8 cellular contexts compared by ENCODE assay signal in genomic region chr6:32047855-32048766, GRCh38. TPM values are rescaled to one million over a fixed set of nuclear protein-coding genes. Genes with fewer than 3 reads are reported as not detected.
DNase-seq lines count a peak whose midpoint lies in the region; ATAC-seq, FAIRE-seq and TF ChIP-seq lines count a peak whose summit lies in the region.

No MANE protein-coding gene starts in this region.

- no peaks in the 10 kb centered on the region for H3K9me3 Mint-ChIP-seq in natural killer cell treated with Interleukin-12 subunit alpha and Interleukin-12 subunit beta and Interleukin-15 and Interleukin-18, amount 100 ng/mL, for 72 hours

- H3K9me3 ChIP-seq in A549 (no peaks in the 10 kb centered on the region), esophagus squamous epithelium (no peaks in the 10 kb centered on the region)

- DNase-seq in A549 (ENCODE audit: low read depth in 1 of 2, low spot score in 1 of 2) (peak; percentile 34 to 48), NOMO-1 treated with DMSO at 0.1 percent for 48 hours (lab: John Stamatoyannopoulos, UW; ENCODE audit: unreplicated experiment) (peak; percentile 13), activated T-cell treated with anti-CD3 and anti-CD28 coated beads for 4 hours (peak; percentile 55), esophagus squamous epithelium (lab: John Stamatoyannopoulos, UW) (no peak)
- peak; percentile 72 for DNase-seq in natural killer cell treated with Interleukin-12 subunit alpha and Interleukin-12 subunit beta and Interleukin-15 and Interleukin-18, amount 100 ng/mL, for 72 hours (ENCODE audit: low spot score)
- peak; percentile 55 for DNase-seq in stimulated activated naive CD4-positive, alpha-beta T cell treated with Interleukin-2 at 50 U/mL for 16 hours (lab: John Stamatoyannopoulos, UW)

- CTCF ChIA-PET in A549 (lab: Yijun Ruan, JAX) = interaction anchor here (0.7 to 2.3 kb wide), 14 partner anchors 11 to 184 kb away, joined by 3 to 12 read pairs (median 3); no protein-coding TSS in a partner anchor

- H3K27me3 Mint-ChIP-seq in natural killer cell treated with Interleukin-12 subunit alpha and Interleukin-12 subunit beta and Interleukin-15 and Interleukin-18, amount 100 ng/mL, for 72 hours = peaks cover 0 to 4% of the 10 kb centered on the region in 2 donors

- TF ChIP-seq CTCF in A549 (IDR thresholded peaks at IDR 0.05) = peak; percentile 54
- peak; percentile 87 for TF ChIP-seq CTCF in GM12875 (IDR thresholded peaks at IDR 0.05; ENCODE audit: borderline replicate concordance, insufficient read depth, low read depth, low read length)
- peak; percentile 67 to 87 (median 76) for TF ChIP-seq CTCF in esophagus squamous epithelium (IDR thresholded peaks at IDR 0.05)

- TF ChIP-seq POLR2A in A549 (IDR thresholded peaks at IDR 0.05; ENCODE audit: low read length) (no peak), esophagus squamous epithelium (IDR thresholded peaks at IDR 0.05) (no peak)

- 52% methylated on average over 34 of the region's 42 CpGs for WGBS in A549 (ENCODE audit: missing lambda C conversion rate)
- WGBS in esophagus squamous epithelium, 2 donors = 44 to 53% methylated on average over 7 to 10 of the region's 42 CpGs

- TF ChIP-seq RAD21 in A549 (conservative IDR thresholded peaks at IDR 0.05 in 1 of 2, IDR thresholded peaks at IDR 0.05 in 1 of 2) = peak; percentile 23 to 47; a peak in 2 of 5 replicates

- no peak for FAIRE-seq in A549 (lab: Jason Lieb, UNC)

- POLR2A ChIA-PET in A549 (lab: Yijun Ruan, JAX) = interaction anchor here (0.6 kb wide), 1 partner anchor 131 kb away, joined by 3 read pairs; no protein-coding TSS in a partner anchor

- no peak overlapping the region for H3K27ac Mint-ChIP-seq in natural killer cell treated with Interleukin-12 subunit alpha and Interleukin-12 subunit beta and Interleukin-15 and Interleukin-18, amount 100 ng/mL, for 72 hours

- H3K4me3 Mint-ChIP-seq in natural killer cell treated with Interleukin-12 subunit alpha and Interleukin-12 subunit beta and Interleukin-15 and Interleukin-18, amount 100 ng/mL, for 72 hours = peak overlapping the region; percentile 23

- no peak for TF ChIP-seq EP300 in A549 (IDR thresholded peaks at IDR 0.05)

- peaks cover 20% of the 10 kb centered on the region for H3K4me1 ChIP-seq in A549
- H3K4me1 ChIP-seq in esophagus squamous epithelium = peaks cover 5 to 33% (median 29%) of the 10 kb centered on the region in 3 donors

- H3K4me3 ChIP-seq in A549 (no peak overlapping the region), GM12875 (ENCODE audit: low read depth, low read length) (no peak overlapping the region), esophagus squamous epithelium (no peak overlapping the region)

- peaks cover 0 to 5% (median 0%) of the 10 kb centered on the region in 3 donors for H3K36me3 ChIP-seq in esophagus squamous epithelium

- peak; percentile 79 to 94 for ATAC-seq in A549
- ATAC-seq in natural killer cell treated with Interleukin-12 subunit alpha and Interleukin-12 subunit beta and Interleukin-15 and Interleukin-18, amount 100 ng/mL, for 72 hours = peak; percentile 66 to 78
- ATAC-seq in GM21619 (IDR thresholded peaks at IDR 0.05; ENCODE audit: unreplicated experiment) = no peak

- H3K4me2 ChIP-seq in A549 = 0 out of 3 replicates have a peak overlapping the region, but pooled peaks have one; percentile 43

- no peaks in the 10 kb centered on the region for H3K27me3 ChIP-seq in esophagus squamous epithelium

- H3K36me3 Mint-ChIP-seq in natural killer cell treated with Interleukin-12 subunit alpha and Interleukin-12 subunit beta and Interleukin-15 and Interleukin-18, amount 100 ng/mL, for 72 hours = no peaks in the 10 kb centered on the region

- H3K27ac ChIP-seq in A549 = peak overlapping the region in 1 of 2 experiments; percentile 67; a peak in 3 of 6 replicates
- peak overlapping the region in 3 of 4 donors; percentile 71 to 89 (median 73) for H3K27ac ChIP-seq in esophagus squamous epithelium

- intact Hi-C loops in esophagus squamous epithelium (cut with DNase I) = no loop called here

- H3K4me1 Mint-ChIP-seq in natural killer cell treated with Interleukin-12 subunit alpha and Interleukin-12 subunit beta and Interleukin-15 and Interleukin-18, amount 100 ng/mL, for 72 hours (ENCODE audit: low read depth in 2 of 2) = peaks cover 7 to 8% of the 10 kb centered on the region in 2 donors

TF ChIP-seq in A549, 52 proteins besides CTCF, POLR2A, EP300 and RAD21:
- TF ChIP-seq SREBF2 (IDR thresholded peaks at IDR 0.05) (no peak), BCL3 (IDR thresholded peaks at IDR 0.05) (no peak), BHLHE40 (IDR thresholded peaks at IDR 0.05; ENCODE audit: low read depth, low read length) (no peak), SMC3 (IDR thresholded peaks at IDR 0.05) (peak; percentile 35; the same call in 2 of the 3 replicates), CBX2 (IDR thresholded peaks at IDR 0.05; ENCODE audit: borderline replicate concordance, low read depth) (no peak), ESRRA (IDR thresholded peaks at IDR 0.05; ENCODE audit: borderline replicate concordance, low read length) (no peak), MYC (IDR thresholded peaks at IDR 0.05; ENCODE audit: borderline replicate concordance, low read length) (no peak)

RNA-seq across cellular contexts. Expression of gene CYP21A2, which starts 9.9 kb away (rescaled TPM):
- not detected in 2 replicates for polyA plus RNA-seq in A549 (2011; rRNA removed)
- polyA plus RNA-seq in A549 (2012; cell fraction: cytosol; rRNA removed) = not detected in 2 replicates
- polyA plus RNA-seq in A549 (2012; cell fraction: nucleus; rRNA removed) = 0.04 TPM in 1 of 2 replicates, not detected in the other
- polyA plus RNA-seq in A549 (2017; fragmentation: RNase III; extraction: RNeasy Plus Mini Kit Qiagen cat#74134 plus additional on column Dnase treatment) = not detected in 3 replicates
- polyA minus RNA-seq in A549 (2011; rRNA and poly(A)+ RNA removed) = not detected in 2 replicates
- under 1 TPM in 1 of 4 donors, not detected in 3; 0.22 TPM for total RNA-seq in esophagus squamous epithelium
- total RNA-seq in natural killer cell treated with Interleukin-12 subunit alpha and Interleukin-12 subunit beta and Interleukin-15 and Interleukin-18, amount 100 ng/mL, for 72 hours = 1 to 10 TPM in 1 of 2 donors, not detected in 1; 1.3 TPM

RNA-seq across cellular contexts. Expression of gene C4B, which starts 33.5 kb away (rescaled TPM):
- polyA plus RNA-seq in A549 (2011; rRNA removed) (1.2 and 1.3 TPM in 2 replicates), A549 (2017; fragmentation: RNase III; extraction: RNeasy Plus Mini Kit Qiagen cat#74134 plus additional on column Dnase treatment) (1.0 to 1.3 TPM (median 1.3 TPM) in 3 replicates)
- 1.00 and 1.4 TPM in 2 replicates for polyA plus RNA-seq in A549 (2012; cell fraction: cytosol; rRNA removed)
- 6.1 TPM in 2 replicates for polyA plus RNA-seq in A549 (2012; cell fraction: nucleus; rRNA removed)
- polyA minus RNA-seq in A549 (2011; rRNA and poly(A)+ RNA removed) = 1.1 and 1.2 TPM in 2 replicates
- 1 to 10 TPM; 2.2 to 7.4 (median 5.2) TPM for total RNA-seq in esophagus squamous epithelium
- total RNA-seq in natural killer cell treated with Interleukin-12 subunit alpha and Interleukin-12 subunit beta and Interleukin-15 and Interleukin-18, amount 100 ng/mL, for 72 hours = 1 to 10 TPM; 3.4 to 5.0 TPM
